Comparison of ENCODE assay signal across 8 cellular contexts in the genomic region with DNA sequence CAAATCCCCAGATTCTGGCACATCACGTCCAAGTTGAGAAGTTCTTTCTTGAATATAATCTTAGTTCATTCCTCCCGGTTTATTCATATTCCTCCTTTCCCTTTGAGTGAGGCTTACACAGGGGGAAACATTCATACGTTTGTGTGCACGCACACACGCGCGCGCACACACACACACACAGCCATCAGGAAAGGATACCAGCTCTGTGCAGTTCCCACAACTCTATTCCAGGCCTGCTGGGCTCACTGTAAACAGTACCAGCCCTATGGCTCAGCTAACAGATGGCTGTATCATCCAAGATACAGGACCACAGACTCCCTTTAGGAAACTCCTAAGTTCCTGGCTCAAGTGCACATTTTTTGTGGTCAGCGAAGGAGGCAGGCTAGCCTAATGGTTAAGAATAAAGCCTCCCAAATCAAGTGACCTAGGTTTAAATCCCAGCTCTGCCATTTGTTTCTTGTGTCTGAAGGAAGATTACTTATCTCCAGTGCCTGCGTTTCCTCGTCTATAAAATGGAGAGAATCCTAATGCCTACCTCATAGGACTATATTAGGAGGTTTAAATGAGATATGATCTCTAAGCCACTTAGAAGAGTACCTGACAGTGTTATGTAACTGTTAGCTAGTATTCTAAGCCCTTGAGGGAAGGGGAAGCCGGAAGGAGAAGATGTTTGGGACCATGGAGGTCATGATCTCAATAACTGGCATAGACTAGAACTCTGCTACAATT. TPM values are rescaled to one million over a fixed set of nuclear protein-coding genes. Genes with fewer than 3 reads are reported as not detected.
DNase-seq lines count a peak whose midpoint lies in the region; ATAC-seq and TF ChIP-seq lines count a peak whose summit lies in the region.

No MANE protein-coding gene starts in this region.

- no peak for TF ChIP-seq CTCF in ascending aorta (IDR thresholded peaks at IDR 0.05)
- no peak for TF ChIP-seq CTCF in lower lobe of right lung (IDR thresholded peaks at IDR 0.05)

- H3K4me3 ChIP-seq in ascending aorta (peak overlapping the region; percentile 71 to 88), lower lobe of right lung (peak overlapping the region; percentile 92), thymus (ENCODE audit: low read length) (peak overlapping the region; percentile 99)

- intact Hi-C loops in ascending aorta (cut with DNase I) = loop anchor here (5.0 to 10.0 kb wide), 3 partner anchors 342 to 1128 kb away; a partner anchor contains a TSS
- intact Hi-C loops in lower lobe of right lung (cut with DNase I) = loop anchor here (10.0 kb wide), 1 partner anchor 112 kb away; no protein-coding TSS in a partner anchor

- no peak for ATAC-seq in lower lobe of right lung

- H3K27me3 ChIP-seq in ascending aorta (no peaks in the 10 kb centered on the region), lower lobe of right lung (ENCODE audit: low read depth) (no peaks in the 10 kb centered on the region), thymus (ENCODE audit: control insufficient read depth, insufficient read depth) (no peaks in the 10 kb centered on the region)

- H3K27ac ChIP-seq in ascending aorta (peak overlapping the region; percentile 78 to 95), lower lobe of right lung (peak overlapping the region; percentile 90), thymus (ENCODE audit: low read depth) (peak overlapping the region; percentile 99)

- peaks cover 17 to 39% of the 10 kb centered on the region in 2 donors for H3K4me1 ChIP-seq in ascending aorta
- H3K4me1 ChIP-seq in lower lobe of right lung = peaks cover 83% of the 10 kb centered on the region
- H3K4me1 ChIP-seq in thymus (ENCODE audit: control insufficient read depth, insufficient read depth, low read length) = peaks cover 36% of the 10 kb centered on the region

- peak; percentile 57 for DNase-seq in activated CD8-positive, alpha-beta memory T cell treated with anti-CD3 and anti-CD28 coated beads for 24 hours
- DNase-seq in activated CD8-positive, alpha-beta memory T cell treated with anti-CD3 and anti-CD28 coated beads, Interleukin-2, amount 50 U/mL, for 48 hours = no peak
- DNase-seq in ascending aorta (ENCODE audit: low spot score in 2 of 2) = no peak
- DNase-seq in lower lobe of right lung = no peak
- DNase-seq in SIG-M5 treated with dmso at 0.1 percent for 504 hours (lab: John Stamatoyannopoulos, UW; ENCODE audit: unreplicated experiment) = no peak
- DNase-seq in nucleus accumbens (lab: John Stamatoyannopoulos, UW) = no peak
- no peak for DNase-seq in NCI-H524 treated with DMSO at 0.1 percent for 48 hours (lab: John Stamatoyannopoulos, UW)

- 74% methylated on average over 12 of the region's 12 CpGs for WGBS in thymus

- H3K36me3 ChIP-seq in ascending aorta (no peaks in the 10 kb centered on the region), lower lobe of right lung (peaks cover 19% of the 10 kb centered on the region), thymus (ENCODE audit: control insufficient read depth, insufficient read depth) (peaks cover 33% of the 10 kb centered on the region)

- H3K9me3 ChIP-seq in ascending aorta = no peaks in the 10 kb centered on the region
- H3K9me3 ChIP-seq in lower lobe of right lung = no peaks in the 10 kb centered on the region
- no peaks in the 10 kb centered on the region for H3K9me3 ChIP-seq in thymus (ENCODE audit: control insufficient read depth)

RNA-seq across cellular contexts. Expression of a gene that starts 3.7 kb away (rescaled TPM):
- total RNA-seq in ascending aorta = 26.0 TPM
- 35.1 TPM for total RNA-seq in lower lobe of right lung
- polyA plus RNA-seq in thymus = 13.0 TPM
